In genomic region chr12:111444706-111445310, GRCh38 we compare ENCODE assay signal across 8 cellular contexts. TPM values are rescaled to one million over a fixed set of nuclear protein-coding genes. Genes with fewer than 3 reads are reported as not detected.
DNase-seq lines count a peak whose midpoint lies in the region; ATAC-seq and TF ChIP-seq lines count a peak whose summit lies in the region.

No MANE protein-coding gene starts in this region.

- no peaks in the 10 kb centered on the region for H3K9me3 Mint-ChIP-seq in stimulated activated effector memory CD8-positive, alpha-beta T cell treated with anti-CD3 and anti-CD28 coated beads, Interleukin-12 subunit alpha, Interleukin-12 subunit beta, amount 100 ng/mL, for 72 hours

- intact Hi-C loops in A673 (cut with micrococcal nuclease; ENCODE audit: unreplicated experiment) (no loop called here), mucosa of descending colon (cut with DNase I, micrococcal nuclease) (loop anchor here in 1 of 2 donors (5.0 kb wide), 1 partner anchor 43 kb away; no protein-coding TSS in a partner anchor)

- POLR2A ChIA-PET in A673 (lab: Charles Lee; ENCODE audit: low non-redundant PET) = no interaction called here

- ATAC-seq in GM19351 (IDR thresholded peaks at IDR 0.05; ENCODE audit: unreplicated experiment) = peak; percentile 83
- peak; percentile 75 for ATAC-seq in HG03457 (IDR thresholded peaks at IDR 0.05; ENCODE audit: unreplicated experiment)
- ATAC-seq in mucosa of descending colon = peak; percentile 57
- ATAC-seq in stimulated activated effector memory CD8-positive, alpha-beta T cell treated with anti-CD3 and anti-CD28 coated beads, Interleukin-12 subunit alpha, Interleukin-12 subunit beta, amount 100 ng/mL, for 72 hours = peak; percentile 93

- peaks cover 81% of the 10 kb centered on the region for H3K36me3 Mint-ChIP-seq in stimulated activated effector memory CD8-positive, alpha-beta T cell treated with anti-CD3 and anti-CD28 coated beads, Interleukin-12 subunit alpha, Interleukin-12 subunit beta, amount 100 ng/mL, for 72 hours

- H3K4me3 Mint-ChIP-seq in stimulated activated effector memory CD8-positive, alpha-beta T cell treated with anti-CD3 and anti-CD28 coated beads, Interleukin-12 subunit alpha, Interleukin-12 subunit beta, amount 100 ng/mL, for 72 hours = peak overlapping the region; percentile 60

- H3K9me3 ChIP-seq in A673 (ENCODE audit: low read depth, low read length, poor library complexity, severe bottlenecking) (no peaks in the 10 kb centered on the region), mucosa of descending colon (no peaks in the 10 kb centered on the region)

- CTCF ChIA-PET in A673 (lab: Charles Lee) = interaction anchor here (0.6 to 1.8 kb wide), 3 partner anchors 48 to 113 kb away, joined by 3 to 6 read pairs (median 4); no protein-coding TSS in a partner anchor

- peak overlapping the region; percentile 89 for H3K27ac Mint-ChIP-seq in stimulated activated effector memory CD8-positive, alpha-beta T cell treated with anti-CD3 and anti-CD28 coated beads, Interleukin-12 subunit alpha, Interleukin-12 subunit beta, amount 100 ng/mL, for 72 hours

- H3K4me1 ChIP-seq in A673 (ENCODE audit: insufficient read depth, low read length, poor library complexity, severe bottlenecking) (peaks cover 62% of the 10 kb centered on the region), mucosa of descending colon (ENCODE audit: low read depth) (peaks cover 54% of the 10 kb centered on the region)

- H3K27ac ChIP-seq in A673 (ENCODE audit: low read depth, low read length, poor library complexity, severe bottlenecking) = peak overlapping the region; percentile 87
- peak overlapping the region; percentile 65 for H3K27ac ChIP-seq in cingulate gyrus (ENCODE audit: low read depth, low read length)

- TF ChIP-seq CTCF in A673 (conservative IDR thresholded peaks at IDR 0.05; ENCODE audit: low read depth, low read length) (no peak), mucosa of descending colon (IDR thresholded peaks at IDR 0.05) (no peak)

- peaks cover 96% of the 10 kb centered on the region for H3K4me1 Mint-ChIP-seq in stimulated activated effector memory CD8-positive, alpha-beta T cell treated with anti-CD3 and anti-CD28 coated beads, Interleukin-12 subunit alpha, Interleukin-12 subunit beta, amount 100 ng/mL, for 72 hours

- H3K4me3 ChIP-seq in A673 (ENCODE audit: low read depth, low read length, poor library complexity, severe bottlenecking) (no peak overlapping the region), mucosa of descending colon (no peak overlapping the region)

- BruUV-seq in A673 (replicated peaks; lab: Mats Ljungman, UMichigan) = no TSS peak

- H3K36me3 ChIP-seq in A673 (ENCODE audit: insufficient read depth, low read length, poor library complexity, severe bottlenecking) (peaks cover 51% of the 10 kb centered on the region), mucosa of descending colon (ENCODE audit: low read depth) (no peaks in the 10 kb centered on the region)

- no peaks in the 10 kb centered on the region for H3K27me3 ChIP-seq in A673 (replicated peaks; ENCODE audit: insufficient read depth, low read depth, low read length, poor library complexity)

- DNase-seq in A673 (ENCODE audit: low spot score) = peak; percentile 74
- DNase-seq in activated CD4-positive, CD25-positive, alpha-beta regulatory T cell (lab: John Stamatoyannopoulos, UW) = peak; percentile 49 to 67 (median 62)
- DNase-seq in mucosa of descending colon = peak; percentile 66 to 86 (median 68)
- DNase-seq in stimulated activated effector memory CD8-positive, alpha-beta T cell treated with anti-CD3 and anti-CD28 coated beads, Interleukin-12 subunit alpha, Interleukin-12 subunit beta, amount 100 ng/mL, for 72 hours (ENCODE audit: low spot score in 2 of 2) = peak; percentile 66 to 90
- no peak for DNase-seq in middle frontal gyrus (ENCODE audit: extremely low spot score, low spot score)

RNA-seq across cellular contexts. Expression of gene SH2B3, which starts 39.1 kb away (rescaled TPM):
- total RNA-seq in A673 (2021) (109 and 133 TPM in 2 replicates), mucosa of descending colon (10 to 100 TPM; 16.5 to 22.4 (median 20.5) TPM)
